In the genomic region with DNA sequence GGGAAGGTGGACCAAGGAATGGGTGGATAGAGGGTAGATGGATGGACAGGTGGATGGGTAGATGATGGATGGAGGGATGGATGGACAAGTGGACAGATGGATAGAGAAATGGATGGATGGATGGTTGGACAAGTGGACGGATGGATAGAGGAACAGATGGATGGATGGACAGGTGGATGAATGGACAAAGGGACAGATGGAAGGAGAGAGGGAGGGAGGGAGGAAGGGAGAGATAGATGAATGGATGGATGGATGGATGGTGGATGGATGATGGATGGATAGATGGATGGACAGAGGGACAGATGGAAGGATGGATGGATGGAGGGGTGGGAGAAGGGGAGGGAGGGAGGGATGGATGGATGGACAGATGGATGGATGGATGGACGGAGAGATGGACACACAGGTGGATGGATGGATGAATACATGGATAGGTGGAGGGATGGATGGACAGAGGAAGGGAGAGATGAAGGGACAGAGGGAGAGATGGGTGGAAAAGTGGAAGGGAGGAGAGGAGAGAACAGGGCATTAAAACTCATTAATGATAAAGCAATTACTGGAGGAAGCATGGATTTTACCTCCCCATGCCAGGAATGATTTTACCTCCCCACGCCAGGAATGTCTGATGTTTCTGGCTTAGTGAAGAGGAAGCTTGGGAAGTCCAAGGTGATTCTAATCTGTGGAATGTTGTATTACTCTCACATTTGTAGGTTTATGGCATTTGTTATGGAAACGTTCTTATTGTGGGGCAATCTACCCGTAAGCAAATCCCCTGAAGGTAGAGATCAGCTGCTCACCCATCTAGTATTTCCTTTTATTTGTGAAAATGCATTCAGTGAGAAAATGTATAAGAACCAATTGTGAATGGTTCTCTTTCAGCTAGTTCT, we compare ENCODE assay signal across 23 cellular contexts.
"Had no signal": no experiment of that assay in that cellular context is flagged by ENCODE, and none has a peak within 500 bp of the region (broad histone marks: within the 10 kb centered on the region; RNA-seq: fewer than 3 reads in every experiment).

No MANE protein-coding gene starts in this region.

- H2AFZ ChIP-seq: neural progenitor cell had no signal

- H3K27ac Mint-ChIP-seq: activated CD8-positive, alpha-beta T cell treated with anti-CD3 and anti-CD28 coated beads, Interleukin-2, amount 10 ng/mL, durations not matched to agents 7 days and 5 days; activated naive CD4-positive, alpha-beta T cell treated with anti-CD3 and anti-CD28 coated beads, Interleukin-2, amount 50 U/mL, for 24 hours; endodermal cell; naive thymus-derived CD8-positive, alpha-beta T cell; neural progenitor cell; progenitor cell of endocrine pancreas had no signal

- H3K4me3 Mint-ChIP-seq: activated CD8-positive, alpha-beta T cell treated with anti-CD3 and anti-CD28 coated beads, Interleukin-2, amount 10 ng/mL, durations not matched to agents 7 days and 5 days; activated naive CD4-positive, alpha-beta T cell treated with anti-CD3 and anti-CD28 coated beads, Interleukin-2, amount 50 U/mL, for 24 hours; endodermal cell; naive thymus-derived CD8-positive, alpha-beta T cell; neural progenitor cell had no signal

- H3K36me3 Mint-ChIP-seq: activated naive CD4-positive, alpha-beta T cell treated with anti-CD3 and anti-CD28 coated beads, Interleukin-2, amount 50 U/mL, for 24 hours; naive thymus-derived CD8-positive, alpha-beta T cell; neural progenitor cell had no signal

- H3K4me1 Mint-ChIP-seq: activated naive CD4-positive, alpha-beta T cell treated with anti-CD3 and anti-CD28 coated beads, Interleukin-2, amount 50 U/mL, for 24 hours; endodermal cell; naive thymus-derived CD8-positive, alpha-beta T cell had no signal

- H3K4me2 ChIP-seq: neural progenitor cell had no signal

- H3K9ac ChIP-seq: neural progenitor cell had no signal

- H3K9me3 ChIP-seq: heart left ventricle, lower lobe of right lung, thyroid gland, upper lobe of right lung had no signal

- H3K4me3 ChIP-seq: coronary artery, heart left ventricle, lower lobe of right lung, neural progenitor cell, thyroid gland, upper lobe of right lung had no signal

- H3K27me3 Mint-ChIP-seq: activated naive CD4-positive, alpha-beta T cell treated with anti-CD3 and anti-CD28 coated beads, Interleukin-2, amount 50 U/mL, for 24 hours had no signal

- H3K27me3 ChIP-seq: thyroid gland, upper lobe of right lung had no signal

- H3K4me1 ChIP-seq: heart left ventricle, lower lobe of right lung, thyroid gland, upper lobe of right lung had no signal

- H3K36me3 ChIP-seq: heart left ventricle, lower lobe of right lung, neural progenitor cell, thyroid gland, upper lobe of right lung had no signal

- H3K27ac ChIP-seq: coronary artery, epithelial cell of prostate, heart left ventricle, lower lobe of right lung, neural progenitor cell, thyroid gland, upper lobe of right lung had no signal

- DNase-seq: activated CD4-positive, alpha-beta T cell treated with anti-CD3 and anti-CD28 coated beads for 1 hour; activated CD4-positive, alpha-beta T cell treated with anti-CD3 and anti-CD28 coated beads, Interleukin-2, amount 50 U/mL, for 1 hour; activated CD8-positive, alpha-beta T cell treated with anti-CD3 and anti-CD28 coated beads, Interleukin-2, amount 10 ng/mL, durations not matched to agents 7 days and 5 days; activated gamma-delta T cell treated with Interleukin-2 at 50 U/mL for 16 hours; activated T-cell treated with anti-CD3 and anti-CD28 coated beads, Interleukin-2, amount 50 U/mL, for 1 hour; anterior cingulate cortex; endodermal cell; heart left ventricle; islet precursor cell; lower lobe of right lung; naive thymus-derived CD8-positive, alpha-beta T cell; stimulated activated CD4-positive, alpha-beta T cell treated with anti-CD3 and anti-CD28 coated beads, Interleukin-12 subunit alpha, Interleukin-12 subunit beta, amount 100 ng/mL, for 4 hours; stimulated activated CD4-positive, alpha-beta T cell treated with anti-CD3 and anti-CD28 coated beads, Interleukin-4, amount 100 ng/mL, for 4 hours; stimulated activated naive CD8-positive, alpha-beta T cell treated with anti-CD3 and anti-CD28 coated beads, Interleukin-15, Interleukin-2, amounts not matched to agents 100 U/mL and 50 U/mL, for 24 hours; substantia nigra; thyroid gland; upper lobe of right lung had no signal

- ATAC-seq: activated CD8-positive, alpha-beta T cell treated with anti-CD3 and anti-CD28 coated beads, Interleukin-2, amount 10 ng/mL, durations not matched to agents 7 days and 5 days; heart left ventricle; left lobe of liver; lower lobe of right lung; naive thymus-derived CD8-positive, alpha-beta T cell; stimulated activated naive CD8-positive, alpha-beta T cell treated with anti-CD3 and anti-CD28 coated beads, Interleukin-15, Interleukin-2, amounts not matched to agents 100 U/mL and 50 U/mL, for 24 hours; upper lobe of right lung had no signal

- H3K9me3 Mint-ChIP-seq: activated naive CD4-positive, alpha-beta T cell treated with anti-CD3 and anti-CD28 coated beads, Interleukin-2, amount 50 U/mL, for 24 hours; endodermal cell; naive thymus-derived CD8-positive, alpha-beta T cell; neural progenitor cell had no signal
